In the genomic region with DNA sequence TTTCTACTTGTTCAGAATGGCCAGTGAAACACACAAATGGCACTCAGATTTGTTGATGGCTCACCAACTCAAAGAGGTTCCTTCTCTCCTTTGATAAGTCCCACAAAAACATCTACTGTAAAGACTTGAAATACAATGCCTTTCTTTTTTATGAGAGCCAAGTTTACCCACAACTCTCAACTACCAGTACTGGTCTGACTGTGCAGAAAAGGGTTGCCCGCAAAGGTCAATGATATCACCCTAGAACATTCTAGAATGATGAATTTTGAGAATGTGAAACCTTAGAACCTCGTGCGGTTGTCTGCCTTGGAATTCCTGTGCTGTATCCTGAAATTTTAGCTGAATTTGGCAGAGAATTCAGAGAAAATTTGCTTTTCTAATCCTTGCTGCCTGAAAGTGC, we compare ENCODE assay signal across 1 cellular context.
TF ChIP-seq lines count a peak whose summit lies in the region.

No MANE protein-coding gene starts in this region.

TF ChIP-seq in GM12878, 131 proteins besides CTCF, POLR2A, EP300 and RAD21 (continued from another document and continues in another):
- TF ChIP-seq, protein P1, sequence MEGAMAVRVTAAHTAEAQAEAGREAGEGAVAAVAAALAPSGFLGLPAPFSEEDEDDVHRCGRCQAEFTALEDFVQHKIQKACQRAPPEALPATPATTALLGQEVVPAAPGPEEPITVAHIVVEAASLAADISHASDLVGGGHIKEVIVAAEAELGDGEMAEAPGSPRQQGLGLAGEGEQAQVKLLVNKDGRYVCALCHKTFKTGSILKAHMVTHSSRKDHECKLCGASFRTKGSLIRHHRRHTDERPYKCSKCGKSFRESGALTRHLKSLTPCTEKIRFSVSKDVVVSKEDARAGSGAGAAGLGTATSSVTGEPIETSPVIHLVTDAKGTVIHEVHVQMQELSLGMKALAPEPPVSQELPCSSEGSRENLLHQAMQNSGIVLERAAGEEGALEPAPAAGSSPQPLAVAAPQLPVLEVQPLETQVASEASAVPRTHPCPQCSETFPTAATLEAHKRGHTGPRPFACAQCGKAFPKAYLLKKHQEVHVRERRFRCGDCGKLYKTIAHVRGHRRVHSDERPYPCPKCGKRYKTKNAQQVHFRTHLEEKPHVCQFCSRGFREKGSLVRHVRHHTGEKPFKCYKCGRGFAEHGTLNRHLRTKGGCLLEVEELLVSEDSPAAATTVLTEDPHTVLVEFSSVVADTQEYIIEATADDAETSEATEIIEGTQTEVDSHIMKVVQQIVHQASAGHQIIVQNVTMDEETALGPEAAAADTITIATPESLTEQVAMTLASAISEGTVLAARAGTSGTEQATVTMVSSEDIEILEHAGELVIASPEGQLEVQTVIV (IDR thresholded peaks at IDR 0.05; ENCODE audit: borderline replicate concordance, partially characterized antibody): no peak
- TF ChIP-seq NRF1 (conservative IDR thresholded peaks at IDR 0.05; ENCODE audit: low read depth, low read length): no peak
- TF ChIP-seq, protein P2, sequence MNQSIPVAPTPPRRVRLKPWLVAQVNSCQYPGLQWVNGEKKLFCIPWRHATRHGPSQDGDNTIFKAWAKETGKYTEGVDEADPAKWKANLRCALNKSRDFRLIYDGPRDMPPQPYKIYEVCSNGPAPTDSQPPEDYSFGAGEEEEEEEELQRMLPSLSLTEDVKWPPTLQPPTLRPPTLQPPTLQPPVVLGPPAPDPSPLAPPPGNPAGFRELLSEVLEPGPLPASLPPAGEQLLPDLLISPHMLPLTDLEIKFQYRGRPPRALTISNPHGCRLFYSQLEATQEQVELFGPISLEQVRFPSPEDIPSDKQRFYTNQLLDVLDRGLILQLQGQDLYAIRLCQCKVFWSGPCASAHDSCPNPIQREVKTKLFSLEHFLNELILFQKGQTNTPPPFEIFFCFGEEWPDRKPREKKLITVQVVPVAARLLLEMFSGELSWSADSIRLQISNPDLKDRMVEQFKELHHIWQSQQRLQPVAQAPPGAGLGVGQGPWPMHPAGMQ (IDR thresholded peaks at IDR 0.05; ENCODE audit: borderline replicate concordance): no peak
- TF ChIP-seq MYC (IDR thresholded peaks at IDR 0.05; ENCODE audit: insufficient read depth, insufficient read length, insufficient replicate concordance, low read length, severe bottlenecking): no peak
- TF ChIP-seq HDAC6 (IDR thresholded peaks at IDR 0.05; ENCODE audit: unreplicated experiment): no peak
- TF ChIP-seq RCOR1 (conservative IDR thresholded peaks at IDR 0.05; ENCODE audit: low read depth, low read length): no peak
- TF ChIP-seq IKZF2 (IDR thresholded peaks at IDR 0.05): peak; percentile 90 to 94
- TF ChIP-seq ZZZ3 (IDR thresholded peaks at IDR 0.05; ENCODE audit: control insufficient read depth, insufficient read length, low read depth): no peak
- no peak for TF ChIP-seq SREBF2 (IDR thresholded peaks at IDR 0.05; ENCODE audit: low read length)
- TF ChIP-seq BMI1 (IDR thresholded peaks at IDR 0.05; ENCODE audit: borderline replicate concordance): no peak
- peak; percentile 97; the same call in 1 of the 2 replicates for TF ChIP-seq NFIC (IDR thresholded peaks at IDR 0.05; ENCODE audit: low read depth, low read length)
- no peak for TF ChIP-seq NFXL1 (IDR thresholded peaks at IDR 0.05; ENCODE audit: borderline replicate concordance)
- TF ChIP-seq, protein P3, sequence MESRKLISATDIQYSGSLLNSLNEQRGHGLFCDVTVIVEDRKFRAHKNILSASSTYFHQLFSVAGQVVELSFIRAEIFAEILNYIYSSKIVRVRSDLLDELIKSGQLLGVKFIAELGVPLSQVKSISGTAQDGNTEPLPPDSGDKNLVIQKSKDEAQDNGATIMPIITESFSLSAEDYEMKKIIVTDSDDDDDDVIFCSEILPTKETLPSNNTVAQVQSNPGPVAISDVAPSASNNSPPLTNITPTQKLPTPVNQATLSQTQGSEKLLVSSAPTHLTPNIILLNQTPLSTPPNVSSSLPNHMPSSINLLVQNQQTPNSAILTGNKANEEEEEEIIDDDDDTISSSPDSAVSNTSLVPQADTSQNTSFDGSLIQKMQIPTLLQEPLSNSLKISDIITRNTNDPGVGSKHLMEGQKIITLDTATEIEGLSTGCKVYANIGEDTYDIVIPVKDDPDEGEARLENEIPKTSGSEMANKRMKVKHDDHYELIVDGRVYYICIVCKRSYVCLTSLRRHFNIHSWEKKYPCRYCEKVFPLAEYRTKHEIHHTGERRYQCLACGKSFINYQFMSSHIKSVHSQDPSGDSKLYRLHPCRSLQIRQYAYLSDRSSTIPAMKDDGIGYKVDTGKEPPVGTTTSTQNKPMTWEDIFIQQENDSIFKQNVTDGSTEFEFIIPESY (IDR thresholded peaks at IDR 0.05): no peak
- TF ChIP-seq, protein P4, sequence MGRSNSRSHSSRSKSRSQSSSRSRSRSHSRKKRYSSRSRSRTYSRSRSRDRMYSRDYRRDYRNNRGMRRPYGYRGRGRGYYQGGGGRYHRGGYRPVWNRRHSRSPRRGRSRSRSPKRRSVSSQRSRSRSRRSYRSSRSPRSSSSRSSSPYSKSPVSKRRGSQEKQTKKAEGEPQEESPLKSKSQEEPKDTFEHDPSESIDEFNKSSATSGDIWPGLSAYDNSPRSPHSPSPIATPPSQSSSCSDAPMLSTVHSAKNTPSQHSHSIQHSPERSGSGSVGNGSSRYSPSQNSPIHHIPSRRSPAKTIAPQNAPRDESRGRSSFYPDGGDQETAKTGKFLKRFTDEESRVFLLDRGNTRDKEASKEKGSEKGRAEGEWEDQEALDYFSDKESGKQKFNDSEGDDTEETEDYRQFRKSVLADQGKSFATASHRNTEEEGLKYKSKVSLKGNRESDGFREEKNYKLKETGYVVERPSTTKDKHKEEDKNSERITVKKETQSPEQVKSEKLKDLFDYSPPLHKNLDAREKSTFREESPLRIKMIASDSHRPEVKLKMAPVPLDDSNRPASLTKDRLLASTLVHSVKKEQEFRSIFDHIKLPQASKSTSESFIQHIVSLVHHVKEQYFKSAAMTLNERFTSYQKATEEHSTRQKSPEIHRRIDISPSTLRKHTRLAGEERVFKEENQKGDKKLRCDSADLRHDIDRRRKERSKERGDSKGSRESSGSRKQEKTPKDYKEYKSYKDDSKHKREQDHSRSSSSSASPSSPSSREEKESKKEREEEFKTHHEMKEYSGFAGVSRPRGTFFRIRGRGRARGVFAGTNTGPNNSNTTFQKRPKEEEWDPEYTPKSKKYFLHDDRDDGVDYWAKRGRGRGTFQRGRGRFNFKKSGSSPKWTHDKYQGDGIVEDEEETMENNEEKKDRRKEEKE (IDR thresholded peaks at IDR 0.05): no peak
- peak; percentile 61 to 66; a peak in 3 of 4 replicates for TF ChIP-seq BHLHE40 (IDR thresholded peaks at IDR 0.05; ENCODE audit: borderline replicate concordance in 1 of 2, low read depth in 2 of 2, low read length in 1 of 2)
- TF ChIP-seq, protein P5, sequence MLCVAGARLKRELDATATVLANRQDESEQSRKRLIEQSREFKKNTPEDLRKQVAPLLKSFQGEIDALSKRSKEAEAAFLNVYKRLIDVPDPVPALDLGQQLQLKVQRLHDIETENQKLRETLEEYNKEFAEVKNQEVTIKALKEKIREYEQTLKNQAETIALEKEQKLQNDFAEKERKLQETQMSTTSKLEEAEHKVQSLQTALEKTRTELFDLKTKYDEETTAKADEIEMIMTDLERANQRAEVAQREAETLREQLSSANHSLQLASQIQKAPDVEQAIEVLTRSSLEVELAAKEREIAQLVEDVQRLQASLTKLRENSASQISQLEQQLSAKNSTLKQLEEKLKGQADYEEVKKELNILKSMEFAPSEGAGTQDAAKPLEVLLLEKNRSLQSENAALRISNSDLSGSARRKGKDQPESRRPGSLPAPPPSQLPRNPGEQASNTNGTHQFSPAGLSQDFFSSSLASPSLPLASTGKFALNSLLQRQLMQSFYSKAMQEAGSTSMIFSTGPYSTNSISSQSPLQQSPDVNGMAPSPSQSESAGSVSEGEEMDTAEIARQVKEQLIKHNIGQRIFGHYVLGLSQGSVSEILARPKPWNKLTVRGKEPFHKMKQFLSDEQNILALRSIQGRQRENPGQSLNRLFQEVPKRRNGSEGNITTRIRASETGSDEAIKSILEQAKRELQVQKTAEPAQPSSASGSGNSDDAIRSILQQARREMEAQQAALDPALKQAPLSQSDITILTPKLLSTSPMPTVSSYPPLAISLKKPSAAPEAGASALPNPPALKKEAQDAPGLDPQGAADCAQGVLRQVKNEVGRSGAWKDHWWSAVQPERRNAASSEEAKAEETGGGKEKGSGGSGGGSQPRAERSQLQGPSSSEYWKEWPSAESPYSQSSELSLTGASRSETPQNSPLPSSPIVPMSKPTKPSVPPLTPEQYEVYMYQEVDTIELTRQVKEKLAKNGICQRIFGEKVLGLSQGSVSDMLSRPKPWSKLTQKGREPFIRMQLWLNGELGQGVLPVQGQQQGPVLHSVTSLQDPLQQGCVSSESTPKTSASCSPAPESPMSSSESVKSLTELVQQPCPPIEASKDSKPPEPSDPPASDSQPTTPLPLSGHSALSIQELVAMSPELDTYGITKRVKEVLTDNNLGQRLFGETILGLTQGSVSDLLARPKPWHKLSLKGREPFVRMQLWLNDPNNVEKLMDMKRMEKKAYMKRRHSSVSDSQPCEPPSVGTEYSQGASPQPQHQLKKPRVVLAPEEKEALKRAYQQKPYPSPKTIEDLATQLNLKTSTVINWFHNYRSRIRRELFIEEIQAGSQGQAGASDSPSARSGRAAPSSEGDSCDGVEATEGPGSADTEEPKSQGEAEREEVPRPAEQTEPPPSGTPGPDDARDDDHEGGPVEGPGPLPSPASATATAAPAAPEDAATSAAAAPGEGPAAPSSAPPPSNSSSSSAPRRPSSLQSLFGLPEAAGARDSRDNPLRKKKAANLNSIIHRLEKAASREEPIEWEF (IDR thresholded peaks at IDR 0.05; ENCODE audit: insufficient replicate concordance, low read depth, low read length): no peak
- no peak for TF ChIP-seq CBX5 (IDR thresholded peaks at IDR 0.05; ENCODE audit: low read depth)
- TF ChIP-seq SIX5 (IDR thresholded peaks at IDR 0.05; ENCODE audit: low read depth, low read length, severe bottlenecking): no peak
- no peak for TF ChIP-seq SPI1 (IDR thresholded peaks at IDR 0.05; ENCODE audit: borderline replicate concordance, insufficient read depth, low read depth, low read length)
- 0 out of 2 replicates have a peak, but pooled peaks have one; percentile 43 for TF ChIP-seq MEF2A (IDR thresholded peaks at IDR 0.05; ENCODE audit: insufficient read depth, low read depth, low read length)
- TF ChIP-seq NR2C1 (IDR thresholded peaks at IDR 0.05): no peak
- no peak for TF ChIP-seq TAF1 (IDR thresholded peaks at IDR 0.05; ENCODE audit: borderline replicate concordance, low read depth, low read length)
- TF ChIP-seq, protein P6, sequence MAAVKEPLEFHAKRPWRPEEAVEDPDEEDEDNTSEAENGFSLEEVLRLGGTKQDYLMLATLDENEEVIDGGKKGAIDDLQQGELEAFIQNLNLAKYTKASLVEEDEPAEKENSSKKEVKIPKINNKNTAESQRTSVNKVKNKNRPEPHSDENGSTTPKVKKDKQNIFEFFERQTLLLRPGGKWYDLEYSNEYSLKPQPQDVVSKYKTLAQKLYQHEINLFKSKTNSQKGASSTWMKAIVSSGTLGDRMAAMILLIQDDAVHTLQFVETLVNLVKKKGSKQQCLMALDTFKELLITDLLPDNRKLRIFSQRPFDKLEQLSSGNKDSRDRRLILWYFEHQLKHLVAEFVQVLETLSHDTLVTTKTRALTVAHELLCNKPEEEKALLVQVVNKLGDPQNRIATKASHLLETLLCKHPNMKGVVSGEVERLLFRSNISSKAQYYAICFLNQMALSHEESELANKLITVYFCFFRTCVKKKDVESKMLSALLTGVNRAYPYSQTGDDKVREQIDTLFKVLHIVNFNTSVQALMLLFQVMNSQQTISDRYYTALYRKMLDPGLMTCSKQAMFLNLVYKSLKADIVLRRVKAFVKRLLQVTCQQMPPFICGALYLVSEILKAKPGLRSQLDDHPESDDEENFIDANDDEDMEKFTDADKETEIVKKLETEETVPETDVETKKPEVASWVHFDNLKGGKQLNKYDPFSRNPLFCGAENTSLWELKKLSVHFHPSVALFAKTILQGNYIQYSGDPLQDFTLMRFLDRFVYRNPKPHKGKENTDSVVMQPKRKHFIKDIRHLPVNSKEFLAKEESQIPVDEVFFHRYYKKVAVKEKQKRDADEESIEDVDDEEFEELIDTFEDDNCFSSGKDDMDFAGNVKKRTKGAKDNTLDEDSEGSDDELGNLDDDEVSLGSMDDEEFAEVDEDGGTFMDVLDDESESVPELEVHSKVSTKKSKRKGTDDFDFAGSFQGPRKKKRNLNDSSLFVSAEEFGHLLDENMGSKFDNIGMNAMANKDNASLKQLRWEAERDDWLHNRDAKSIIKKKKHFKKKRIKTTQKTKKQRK (IDR thresholded peaks at IDR 0.05; ENCODE audit: low read depth, low read length): no peak
- TF ChIP-seq, protein P7, sequence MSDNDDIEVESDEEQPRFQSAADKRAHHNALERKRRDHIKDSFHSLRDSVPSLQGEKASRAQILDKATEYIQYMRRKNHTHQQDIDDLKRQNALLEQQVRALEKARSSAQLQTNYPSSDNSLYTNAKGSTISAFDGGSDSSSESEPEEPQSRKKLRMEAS (IDR thresholded peaks at IDR 0.05; ENCODE audit: low read depth, low read length): no peak
- no peak for TF ChIP-seq CREB1 (IDR thresholded peaks at IDR 0.05; ENCODE audit: low read depth)
- TF ChIP-seq BACH1 (IDR thresholded peaks at IDR 0.05; ENCODE audit: borderline replicate concordance): peak; percentile 11; the same call in 1 of the 2 replicates
- TF ChIP-seq, protein P8, sequence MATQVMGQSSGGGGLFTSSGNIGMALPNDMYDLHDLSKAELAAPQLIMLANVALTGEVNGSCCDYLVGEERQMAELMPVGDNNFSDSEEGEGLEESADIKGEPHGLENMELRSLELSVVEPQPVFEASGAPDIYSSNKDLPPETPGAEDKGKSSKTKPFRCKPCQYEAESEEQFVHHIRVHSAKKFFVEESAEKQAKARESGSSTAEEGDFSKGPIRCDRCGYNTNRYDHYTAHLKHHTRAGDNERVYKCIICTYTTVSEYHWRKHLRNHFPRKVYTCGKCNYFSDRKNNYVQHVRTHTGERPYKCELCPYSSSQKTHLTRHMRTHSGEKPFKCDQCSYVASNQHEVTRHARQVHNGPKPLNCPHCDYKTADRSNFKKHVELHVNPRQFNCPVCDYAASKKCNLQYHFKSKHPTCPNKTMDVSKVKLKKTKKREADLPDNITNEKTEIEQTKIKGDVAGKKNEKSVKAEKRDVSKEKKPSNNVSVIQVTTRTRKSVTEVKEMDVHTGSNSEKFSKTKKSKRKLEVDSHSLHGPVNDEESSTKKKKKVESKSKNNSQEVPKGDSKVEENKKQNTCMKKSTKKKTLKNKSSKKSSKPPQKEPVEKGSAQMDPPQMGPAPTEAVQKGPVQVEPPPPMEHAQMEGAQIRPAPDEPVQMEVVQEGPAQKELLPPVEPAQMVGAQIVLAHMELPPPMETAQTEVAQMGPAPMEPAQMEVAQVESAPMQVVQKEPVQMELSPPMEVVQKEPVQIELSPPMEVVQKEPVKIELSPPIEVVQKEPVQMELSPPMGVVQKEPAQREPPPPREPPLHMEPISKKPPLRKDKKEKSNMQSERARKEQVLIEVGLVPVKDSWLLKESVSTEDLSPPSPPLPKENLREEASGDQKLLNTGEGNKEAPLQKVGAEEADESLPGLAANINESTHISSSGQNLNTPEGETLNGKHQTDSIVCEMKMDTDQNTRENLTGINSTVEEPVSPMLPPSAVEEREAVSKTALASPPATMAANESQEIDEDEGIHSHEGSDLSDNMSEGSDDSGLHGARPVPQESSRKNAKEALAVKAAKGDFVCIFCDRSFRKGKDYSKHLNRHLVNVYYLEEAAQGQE (IDR thresholded peaks at IDR 0.05; ENCODE audit: low read depth, low read length): no peak
- TF ChIP-seq, protein P9, sequence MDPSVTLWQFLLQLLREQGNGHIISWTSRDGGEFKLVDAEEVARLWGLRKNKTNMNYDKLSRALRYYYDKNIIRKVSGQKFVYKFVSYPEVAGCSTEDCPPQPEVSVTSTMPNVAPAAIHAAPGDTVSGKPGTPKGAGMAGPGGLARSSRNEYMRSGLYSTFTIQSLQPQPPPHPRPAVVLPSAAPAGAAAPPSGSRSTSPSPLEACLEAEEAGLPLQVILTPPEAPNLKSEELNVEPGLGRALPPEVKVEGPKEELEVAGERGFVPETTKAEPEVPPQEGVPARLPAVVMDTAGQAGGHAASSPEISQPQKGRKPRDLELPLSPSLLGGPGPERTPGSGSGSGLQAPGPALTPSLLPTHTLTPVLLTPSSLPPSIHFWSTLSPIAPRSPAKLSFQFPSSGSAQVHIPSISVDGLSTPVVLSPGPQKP (IDR thresholded peaks at IDR 0.05; ENCODE audit: low read depth, low read length): no peak
